Comparison of ENCODE assay signal across 16 cellular contexts in genomic region chr14:34035177-34035933, GRCh38.
DNase-seq lines count a peak whose midpoint lies in the region; ATAC-seq, FAIRE-seq and TF ChIP-seq lines count a peak whose summit lies in the region.
"Had no signal": no experiment of that assay in that cellular context is flagged by ENCODE, and none has a peak within 500 bp of the region (broad histone marks: within the 10 kb centered on the region; RNA-seq: fewer than 3 reads in every experiment).

No MANE protein-coding gene starts in this region.

- H3K4me3 ChIP-seq in bronchial epithelial cell (ENCODE audit: low read depth, low read length): no peak overlapping the region
- H3K4me3 ChIP-seq in upper lobe of left lung: no peak overlapping the region

- WGBS in upper lobe of left lung, 2 donors: 80 to 82% methylated on average over 10 of the region's 10 CpGs

- no peaks in the 10 kb centered on the region for H3K27me3 ChIP-seq in bronchial epithelial cell (ENCODE audit: control insufficient read depth, insufficient read depth, low read length)
- no peaks in the 10 kb centered on the region for H3K27me3 ChIP-seq in upper lobe of left lung

- H3K27me3 Mint-ChIP-seq in activated CD4-positive, alpha-beta T cell treated with anti-CD3 and anti-CD28 coated beads, Interleukin-2, amount 10 ng/mL, durations not matched to agents 7 days and 5 days: peaks cover 25% of the 10 kb centered on the region
- H3K27me3 Mint-ChIP-seq: CD4-positive, alpha-beta T cell had no signal

- H3K36me3 ChIP-seq in bronchial epithelial cell (ENCODE audit: control insufficient read depth, insufficient read depth, low read length) (no peaks in the 10 kb centered on the region), upper lobe of left lung (no peaks in the 10 kb centered on the region)

- no peak overlapping the region for H3K27ac Mint-ChIP-seq in activated CD4-positive, alpha-beta T cell treated with anti-CD3 and anti-CD28 coated beads, Interleukin-2, amount 10 ng/mL, durations not matched to agents 7 days and 5 days
- H3K27ac Mint-ChIP-seq: CD4-positive, alpha-beta T cell had no signal

- peak; percentile 36 for FAIRE-seq in bronchial epithelial cell (lab: Jason Lieb, UNC)
- FAIRE-seq: astrocyte had no signal

- H3K9me3 Mint-ChIP-seq in activated CD4-positive, alpha-beta T cell treated with anti-CD3 and anti-CD28 coated beads, Interleukin-2, amount 10 ng/mL, durations not matched to agents 7 days and 5 days: peaks cover 16% of the 10 kb centered on the region
- H3K9me3 Mint-ChIP-seq: CD4-positive, alpha-beta T cell had no signal

- no peak overlapping the region for H3K4me3 Mint-ChIP-seq in activated CD4-positive, alpha-beta T cell treated with anti-CD3 and anti-CD28 coated beads, Interleukin-2, amount 10 ng/mL, durations not matched to agents 7 days and 5 days
- H3K4me3 Mint-ChIP-seq: activated T-helper 1 cell treated with anti-CD3 and anti-CD28 coated beads, Interleukin-12 subunit alpha, Interleukin-12 subunit beta, Interleukin-2, Interleukin-4 antibody, amounts not matched to agents 30 ng/mL and 10 ng/mL and 1 ng/mL, durations not matched to agents 14 hours and 24 hours and 36 hours; CD4-positive, alpha-beta T cell had no signal

- peak; percentile 14 for DNase-seq in NCI-H526 treated with DMSO at 0.1 percent for 48 hours (lab: John Stamatoyannopoulos, UW)
- peak; percentile 99 for DNase-seq in bronchial epithelial cell (ENCODE audit: low read depth)
- DNase-seq in left lobe of liver (ENCODE audit: low spot score): no peak
- no peak for DNase-seq in upper lobe of left lung
- DNase-seq in HK-2 (ENCODE audit: unreplicated experiment): no peak
- DNase-seq in NCI-H187 (lab: John Stamatoyannopoulos, UW): no peak
- no peak for DNase-seq in activated CD4-positive, alpha-beta T cell treated with anti-CD3 and anti-CD28 coated beads, Interleukin-2, amount 10 ng/mL, durations not matched to agents 7 days and 5 days
- DNase-seq: CD4-positive, alpha-beta T cell; KG1; mesenchymal stem cell; NCI-H2029 treated with DMSO at 0.1 percent for 48 hours; SW 1271 had no signal

- peaks cover 0 to 18% (median 1%) of the 10 kb centered on the region in 4 donors for H3K4me1 ChIP-seq in upper lobe of left lung
- H3K4me1 ChIP-seq: parathyroid adenoma had no signal

- H3K36me3 Mint-ChIP-seq in activated CD4-positive, alpha-beta T cell treated with anti-CD3 and anti-CD28 coated beads, Interleukin-2, amount 10 ng/mL, durations not matched to agents 7 days and 5 days (ENCODE audit: low read depth): peaks cover 22% of the 10 kb centered on the region

- ATAC-seq in left lobe of liver (peak; percentile 73), upper lobe of left lung (ENCODE audit: low FRiP score in 2 of 2) (no peak), HG03571 (IDR thresholded peaks at IDR 0.05; ENCODE audit: unreplicated experiment) (no peak)

- CTCF ChIA-PET in activated CD4-positive, alpha-beta T cell treated with anti-CD3 and anti-CD28 coated beads, Interleukin-2, amount 10 ng/mL, durations not matched to agents 7 days and 5 days (lab: Charles Lee): interaction anchor here (0.7 to 2.3 kb wide), 3 partner anchors 11 to 27 kb away, joined by 3 to 12 read pairs (median 5); no protein-coding TSS in a partner anchor

- no peak for TF ChIP-seq POLR2A in upper lobe of left lung (IDR thresholded peaks at IDR 0.05)

- POLR2A ChIA-PET in activated CD4-positive, alpha-beta T cell treated with anti-CD3 and anti-CD28 coated beads, Interleukin-2, amount 10 ng/mL, durations not matched to agents 7 days and 5 days (lab: Charles Lee): no interaction called here

- peaks cover 39% of the 10 kb centered on the region for H3K4me1 Mint-ChIP-seq in activated CD4-positive, alpha-beta T cell treated with anti-CD3 and anti-CD28 coated beads, Interleukin-2, amount 10 ng/mL, durations not matched to agents 7 days and 5 days

- TF ChIP-seq CTCF in bronchial epithelial cell (IDR thresholded peaks at IDR 0.05; ENCODE audit: insufficient read depth, low read length, severe bottlenecking) (no peak), upper lobe of left lung (IDR thresholded peaks at IDR 0.05) (no peak)

- H3K27ac ChIP-seq in upper lobe of left lung: peak overlapping the region in 3 of 4 donors; percentile 41 to 62 (median 57)
- H3K27ac ChIP-seq: parathyroid adenoma had no signal

- no peaks in the 10 kb centered on the region for H3K9me3 ChIP-seq in upper lobe of left lung

- TF ChIP-seq EP300 in upper lobe of left lung (IDR thresholded peaks at IDR 0.05): no peak

Comparison
In these comparisons a context has a peak if more than half of its experiments do, and no peak if none do; other contexts are left out.
1. DNase-seq: peak in NCI-H526 treated with DMSO at 0.1 percent for 48 hours (single experiment) and bronchial epithelial cell (single experiment); none in left lobe of liver (single experiment), upper lobe of left lung (0 of 2), HK-2 (single experiment), NCI-H187 (0 of 2) and activated CD4-positive, alpha-beta T cell treated with anti-CD3 and anti-CD28 coated beads, Interleukin-2, amount 10 ng/mL, durations not matched to agents 7 days and 5 days (single experiment).